25 cellular contexts compared by ENCODE assay signal in genomic region chr10:49627031-49627430, GRCh38. TPM values are rescaled to one million over a fixed set of nuclear protein-coding genes. Genes with fewer than 3 reads are reported as not detected.
"Had no signal": no experiment of that assay in that cellular context is flagged by ENCODE, and none has a peak within 500 bp of the region (broad histone marks: within the 10 kb centered on the region; RNA-seq: fewer than 3 reads in every experiment).

No MANE protein-coding gene starts in this region.

- H3K27ac Mint-ChIP-seq: IgD-negative memory B cell had no signal

- H3K4me3 ChIP-seq: K562 had no signal

- DNase-seq: Kasumi-1, MV-4-11, NCI-H1048, NCI-H1105, NCI-H1417, NCI-H1436 treated with DMSO at 0.1 percent for 48 hours, NCI-H1694, NCI-H187 treated with DMSO at 0.1 percent for 48 hours, NCI-H2029 treated with DMSO at 0.1 percent for 48 hours, NCI-H2107, NCI-H2227 treated with DMSO at 0.1 percent for 48 hours, NCI-H524, NCI-H69, NCI-H774, SHP77, SK-N-SH, SW 1271 had no signal

- H3K4me2 ChIP-seq: KMS-11, SK-N-SH had no signal

- H3K4me1 Mint-ChIP-seq: IgD-negative memory B cell had no signal

- H3K27ac ChIP-seq: HL-60, KMS-11 had no signal

- H3K9me3 ChIP-seq: SK-N-SH had no signal

- ATAC-seq: K562, Panc1 had no signal

- H3K4me3 Mint-ChIP-seq: IgD-negative memory B cell had no signal

RNA-seq across cellular contexts. Expression of gene CHAT, which starts 13.2 kb away (rescaled TPM):
- total RNA-seq: K562, M059J, NCI-H460, SK-MEL-5 had no signal

RNA-seq across cellular contexts. Expression of gene SLC18A3, which starts 16.9 kb away (rescaled TPM):
- total RNA-seq: K562, M059J, NCI-H460, SK-MEL-5 had no signal

RNA-seq across cellular contexts. Expression of gene C10orf53, which starts 52.4 kb away (rescaled TPM):
- total RNA-seq: K562, M059J, NCI-H460, SK-MEL-5 had no signal
